Comparison of ENCODE assay signal across 1 cellular context in the genomic region with DNA sequence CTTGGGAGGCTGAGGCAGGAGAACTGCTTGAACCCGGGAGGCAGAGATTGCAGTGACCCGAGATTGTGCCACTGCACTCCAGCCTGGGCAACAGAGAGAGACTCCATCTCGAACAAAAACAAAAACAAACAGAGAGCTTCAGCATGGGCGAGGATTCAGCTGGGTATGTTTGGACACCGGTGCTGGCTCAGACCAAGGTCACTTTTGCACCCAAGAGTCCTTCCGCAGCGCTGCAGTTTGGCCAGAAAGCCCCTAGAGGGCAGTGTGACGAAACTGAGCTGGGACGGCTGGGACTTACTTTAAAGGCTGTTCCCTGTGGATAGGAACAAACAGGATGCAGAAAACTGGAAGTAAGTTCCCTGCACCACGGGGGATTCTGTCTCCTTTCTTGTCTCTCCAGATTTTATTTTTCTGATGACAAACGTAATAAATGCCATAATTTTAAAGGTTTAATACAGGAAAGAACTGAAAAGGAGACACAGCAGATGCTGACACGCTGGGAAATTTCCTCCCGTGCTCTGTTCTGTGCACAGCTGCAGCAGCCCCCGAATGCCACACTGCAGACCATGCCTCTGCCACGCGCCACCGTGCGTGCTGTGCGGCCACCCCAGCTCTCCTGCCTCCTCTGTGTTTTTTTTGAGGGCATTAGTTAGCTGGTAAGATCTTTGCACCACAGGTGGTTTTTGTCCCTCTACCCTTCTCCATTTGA.
TF ChIP-seq lines count a peak whose summit lies in the region.

No MANE protein-coding gene starts in this region.

TF ChIP-seq in HepG2, 621 proteins besides CTCF, POLR2A, EP300 and RAD21 (continued from another document and continues in another):
- TF ChIP-seq, protein P1, sequence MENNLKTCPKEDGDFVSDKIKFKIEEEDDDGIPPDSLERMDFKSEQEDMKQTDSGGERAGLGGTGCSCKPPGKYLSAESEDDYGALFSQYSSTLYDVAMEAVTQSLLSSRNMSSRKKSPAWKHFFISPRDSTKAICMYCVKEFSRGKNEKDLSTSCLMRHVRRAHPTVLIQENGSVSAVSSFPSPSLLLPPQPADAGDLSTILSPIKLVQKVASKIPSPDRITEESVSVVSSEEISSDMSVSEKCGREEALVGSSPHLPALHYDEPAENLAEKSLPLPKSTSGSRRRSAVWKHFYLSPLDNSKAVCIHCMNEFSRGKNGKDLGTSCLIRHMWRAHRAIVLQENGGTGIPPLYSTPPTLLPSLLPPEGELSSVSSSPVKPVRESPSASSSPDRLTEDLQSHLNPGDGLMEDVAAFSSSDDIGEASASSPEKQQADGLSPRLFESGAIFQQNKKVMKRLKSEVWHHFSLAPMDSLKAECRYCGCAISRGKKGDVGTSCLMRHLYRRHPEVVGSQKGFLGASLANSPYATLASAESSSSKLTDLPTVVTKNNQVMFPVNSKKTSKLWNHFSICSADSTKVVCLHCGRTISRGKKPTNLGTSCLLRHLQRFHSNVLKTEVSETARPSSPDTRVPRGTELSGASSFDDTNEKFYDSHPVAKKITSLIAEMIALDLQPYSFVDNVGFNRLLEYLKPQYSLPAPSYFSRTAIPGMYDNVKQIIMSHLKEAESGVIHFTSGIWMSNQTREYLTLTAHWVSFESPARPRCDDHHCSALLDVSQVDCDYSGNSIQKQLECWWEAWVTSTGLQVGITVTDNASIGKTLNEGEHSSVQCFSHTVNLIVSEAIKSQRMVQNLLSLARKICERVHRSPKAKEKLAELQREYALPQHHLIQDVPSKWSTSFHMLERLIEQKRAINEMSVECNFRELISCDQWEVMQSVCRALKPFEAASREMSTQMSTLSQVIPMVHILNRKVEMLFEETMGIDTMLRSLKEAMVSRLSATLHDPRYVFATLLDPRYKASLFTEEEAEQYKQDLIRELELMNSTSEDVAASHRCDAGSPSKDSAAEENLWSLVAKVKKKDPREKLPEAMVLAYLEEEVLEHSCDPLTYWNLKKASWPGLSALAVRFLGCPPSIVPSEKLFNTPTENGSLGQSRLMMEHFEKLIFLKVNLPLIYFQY (CRISPR knock-in tag; IDR thresholded peaks at IDR 0.05; ENCODE audit: borderline replicate concordance): peak; percentile 50; the same call in 1 of the 2 replicates
- TF ChIP-seq ZNF773 (CRISPR knock-in tag; IDR thresholded peaks at IDR 0.05; ENCODE audit: borderline replicate concordance) (no peak), SALL2 (CRISPR knock-in tag; IDR thresholded peaks at IDR 0.05) (0 out of 2 replicates have a peak, but pooled peaks have one; percentile 46), HMG20B (CRISPR knock-in tag; conservative IDR thresholded peaks at IDR 0.05) (no peak; the same call in 1 of the 2 replicates), NPAS2 (CRISPR knock-in tag; IDR thresholded peaks at IDR 0.05; ENCODE audit: borderline replicate concordance) (no peak), FOSL2 (CRISPR knock-in tag; IDR thresholded peaks at IDR 0.05) (peak; percentile 72), RAD51 (IDR thresholded peaks at IDR 0.05; ENCODE audit: borderline replicate concordance) (no peak), FOXJ3 (CRISPR knock-in tag; IDR thresholded peaks at IDR 0.05; ENCODE audit: borderline replicate concordance) (peak; percentile 70), ASH2L (IDR thresholded peaks at IDR 0.05; ENCODE audit: insufficient read length, low read depth, low read length) (no peak), MBD4 (IDR thresholded peaks at IDR 0.05; ENCODE audit: borderline replicate concordance, low read length) (no peak), ZNF34 (CRISPR knock-in tag; IDR thresholded peaks at IDR 0.05; ENCODE audit: borderline replicate concordance) (no peak), ZZZ3 (CRISPR knock-in tag; IDR thresholded peaks at IDR 0.05; ENCODE audit: borderline replicate concordance) (no peak), ZNF891 (CRISPR knock-in tag; IDR thresholded peaks at IDR 0.05) (0 out of 2 replicates have a peak, but pooled peaks have one; percentile 23), RFXAP (CRISPR knock-in tag; IDR thresholded peaks at IDR 0.05; ENCODE audit: borderline replicate concordance) (no peak), MIXL1 (CRISPR knock-in tag; IDR thresholded peaks at IDR 0.05) (no peak), KDM3A (CRISPR knock-in tag; IDR thresholded peaks at IDR 0.05; ENCODE audit: low read depth) (peak; percentile 38; the same call in 1 of the 2 replicates), ZNF234 (CRISPR knock-in tag; conservative IDR thresholded peaks at IDR 0.05) (no peak), DNMT1 (CRISPR knock-in tag; IDR thresholded peaks at IDR 0.05) (peak; percentile 42; the same call in 1 of the 2 replicates), HOXD1 (CRISPR knock-in tag; IDR thresholded peaks at IDR 0.05) (no peak), U2AF1 (optimal IDR thresholded peaks at IDR 0.05; ENCODE audit: low read depth, low read length) (no peak), ZNF329 (CRISPR knock-in tag; IDR thresholded peaks at IDR 0.05; ENCODE audit: low read depth) (no peak), HNRNPL (IDR thresholded peaks at IDR 0.05; ENCODE audit: low read depth, low read length) (0 out of 2 replicates have a peak, but pooled peaks have one; percentile 36), SSRP1 (CRISPR knock-in tag; IDR thresholded peaks at IDR 0.05) (0 out of 2 replicates have a peak, but pooled peaks have one; percentile 71), GFI1 (CRISPR knock-in tag; IDR thresholded peaks at IDR 0.05; ENCODE audit: borderline replicate concordance) (0 out of 2 replicates have a peak, but pooled peaks have one; percentile 72), SP2 (CRISPR knock-in tag; IDR thresholded peaks at IDR 0.05) (no peak), ZNF292 (CRISPR knock-in tag; IDR thresholded peaks at IDR 0.05; ENCODE audit: borderline replicate concordance, low read depth) (peak; percentile 40; the same call in 1 of the 2 replicates), KAT2B (IDR thresholded peaks at IDR 0.05; ENCODE audit: borderline replicate concordance, low read depth, low read length) (no peak), HDAC1 (CRISPR knock-in tag; IDR thresholded peaks at IDR 0.05) (peak; percentile 78), IKZF4 (CRISPR knock-in tag; IDR thresholded peaks at IDR 0.05; ENCODE audit: borderline replicate concordance, low read depth, not compliant biosample characterization) (no peak), SKI (IDR thresholded peaks at IDR 0.05; ENCODE audit: partially characterized antibody) (peak; percentile 21)
- TF ChIP-seq, protein P2, sequence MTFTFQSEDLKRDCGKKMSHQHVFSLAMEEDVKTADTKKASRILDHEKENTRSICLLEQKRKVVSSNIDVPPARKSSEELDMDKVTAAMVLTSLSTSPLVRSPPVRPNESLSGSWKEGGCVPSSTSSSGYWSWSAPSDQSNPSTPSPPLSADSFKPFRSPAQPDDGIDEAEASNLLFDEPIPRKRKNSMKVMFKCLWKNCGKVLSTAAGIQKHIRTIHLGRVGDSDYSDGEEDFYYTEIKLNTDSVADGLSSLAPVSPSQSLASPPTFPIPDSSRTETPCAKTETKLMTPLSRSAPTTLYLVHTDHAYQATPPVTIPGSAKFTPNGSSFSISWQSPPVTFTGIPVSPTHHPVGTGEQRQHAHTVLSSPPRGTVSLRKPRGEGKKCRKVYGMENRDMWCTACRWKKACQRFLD (CRISPR knock-in tag; IDR thresholded peaks at IDR 0.05; ENCODE audit: borderline replicate concordance): no peak
- TF ChIP-seq, protein P3, sequence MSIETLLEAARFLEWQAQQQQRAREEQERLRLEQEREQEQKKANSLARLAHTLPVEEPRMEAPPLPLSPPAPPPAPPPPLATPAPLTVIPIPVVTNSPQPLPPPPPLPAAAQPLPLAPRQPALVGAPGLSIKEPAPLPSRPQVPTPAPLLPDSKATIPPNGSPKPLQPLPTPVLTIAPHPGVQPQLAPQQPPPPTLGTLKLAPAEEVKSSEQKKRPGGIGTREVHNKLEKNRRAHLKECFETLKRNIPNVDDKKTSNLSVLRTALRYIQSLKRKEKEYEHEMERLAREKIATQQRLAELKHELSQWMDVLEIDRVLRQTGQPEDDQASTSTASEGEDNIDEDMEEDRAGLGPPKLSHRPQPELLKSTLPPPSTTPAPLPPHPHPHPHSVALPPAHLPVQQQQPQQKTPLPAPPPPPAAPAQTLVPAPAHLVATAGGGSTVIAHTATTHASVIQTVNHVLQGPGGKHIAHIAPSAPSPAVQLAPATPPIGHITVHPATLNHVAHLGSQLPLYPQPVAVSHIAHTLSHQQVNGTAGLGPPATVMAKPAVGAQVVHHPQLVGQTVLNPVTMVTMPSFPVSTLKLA (IDR thresholded peaks at IDR 0.05): peak; percentile 42; the same call in 1 of the 2 replicates
- TF ChIP-seq, protein P4, sequence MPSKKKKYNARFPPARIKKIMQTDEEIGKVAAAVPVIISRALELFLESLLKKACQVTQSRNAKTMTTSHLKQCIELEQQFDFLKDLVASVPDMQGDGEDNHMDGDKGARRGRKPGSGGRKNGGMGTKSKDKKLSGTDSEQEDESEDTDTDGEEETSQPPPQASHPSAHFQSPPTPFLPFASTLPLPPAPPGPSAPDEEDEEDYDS (CRISPR knock-in tag; IDR thresholded peaks at IDR 0.05): peak; percentile 32; the same call in 1 of the 2 replicates
- TF ChIP-seq, protein P5, sequence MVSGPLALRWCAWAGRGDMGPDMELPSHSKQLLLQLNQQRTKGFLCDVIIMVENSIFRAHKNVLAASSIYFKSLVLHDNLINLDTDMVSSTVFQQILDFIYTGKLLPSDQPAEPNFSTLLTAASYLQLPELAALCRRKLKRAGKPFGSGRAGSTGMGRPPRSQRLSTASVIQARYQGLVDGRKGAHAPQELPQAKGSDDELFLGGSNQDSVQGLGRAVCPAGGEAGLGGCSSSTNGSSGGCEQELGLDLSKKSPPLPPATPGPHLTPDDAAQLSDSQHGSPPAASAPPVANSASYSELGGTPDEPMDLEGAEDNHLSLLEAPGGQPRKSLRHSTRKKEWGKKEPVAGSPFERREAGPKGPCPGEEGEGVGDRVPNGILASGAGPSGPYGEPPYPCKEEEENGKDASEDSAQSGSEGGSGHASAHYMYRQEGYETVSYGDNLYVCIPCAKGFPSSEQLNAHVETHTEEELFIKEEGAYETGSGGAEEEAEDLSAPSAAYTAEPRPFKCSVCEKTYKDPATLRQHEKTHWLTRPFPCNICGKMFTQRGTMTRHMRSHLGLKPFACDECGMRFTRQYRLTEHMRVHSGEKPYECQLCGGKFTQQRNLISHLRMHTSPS (CRISPR knock-in tag; IDR thresholded peaks at IDR 0.05; ENCODE audit: low read depth): peak; percentile 60; the same call in 1 of the 2 replicates
- TF ChIP-seq, protein P6, sequence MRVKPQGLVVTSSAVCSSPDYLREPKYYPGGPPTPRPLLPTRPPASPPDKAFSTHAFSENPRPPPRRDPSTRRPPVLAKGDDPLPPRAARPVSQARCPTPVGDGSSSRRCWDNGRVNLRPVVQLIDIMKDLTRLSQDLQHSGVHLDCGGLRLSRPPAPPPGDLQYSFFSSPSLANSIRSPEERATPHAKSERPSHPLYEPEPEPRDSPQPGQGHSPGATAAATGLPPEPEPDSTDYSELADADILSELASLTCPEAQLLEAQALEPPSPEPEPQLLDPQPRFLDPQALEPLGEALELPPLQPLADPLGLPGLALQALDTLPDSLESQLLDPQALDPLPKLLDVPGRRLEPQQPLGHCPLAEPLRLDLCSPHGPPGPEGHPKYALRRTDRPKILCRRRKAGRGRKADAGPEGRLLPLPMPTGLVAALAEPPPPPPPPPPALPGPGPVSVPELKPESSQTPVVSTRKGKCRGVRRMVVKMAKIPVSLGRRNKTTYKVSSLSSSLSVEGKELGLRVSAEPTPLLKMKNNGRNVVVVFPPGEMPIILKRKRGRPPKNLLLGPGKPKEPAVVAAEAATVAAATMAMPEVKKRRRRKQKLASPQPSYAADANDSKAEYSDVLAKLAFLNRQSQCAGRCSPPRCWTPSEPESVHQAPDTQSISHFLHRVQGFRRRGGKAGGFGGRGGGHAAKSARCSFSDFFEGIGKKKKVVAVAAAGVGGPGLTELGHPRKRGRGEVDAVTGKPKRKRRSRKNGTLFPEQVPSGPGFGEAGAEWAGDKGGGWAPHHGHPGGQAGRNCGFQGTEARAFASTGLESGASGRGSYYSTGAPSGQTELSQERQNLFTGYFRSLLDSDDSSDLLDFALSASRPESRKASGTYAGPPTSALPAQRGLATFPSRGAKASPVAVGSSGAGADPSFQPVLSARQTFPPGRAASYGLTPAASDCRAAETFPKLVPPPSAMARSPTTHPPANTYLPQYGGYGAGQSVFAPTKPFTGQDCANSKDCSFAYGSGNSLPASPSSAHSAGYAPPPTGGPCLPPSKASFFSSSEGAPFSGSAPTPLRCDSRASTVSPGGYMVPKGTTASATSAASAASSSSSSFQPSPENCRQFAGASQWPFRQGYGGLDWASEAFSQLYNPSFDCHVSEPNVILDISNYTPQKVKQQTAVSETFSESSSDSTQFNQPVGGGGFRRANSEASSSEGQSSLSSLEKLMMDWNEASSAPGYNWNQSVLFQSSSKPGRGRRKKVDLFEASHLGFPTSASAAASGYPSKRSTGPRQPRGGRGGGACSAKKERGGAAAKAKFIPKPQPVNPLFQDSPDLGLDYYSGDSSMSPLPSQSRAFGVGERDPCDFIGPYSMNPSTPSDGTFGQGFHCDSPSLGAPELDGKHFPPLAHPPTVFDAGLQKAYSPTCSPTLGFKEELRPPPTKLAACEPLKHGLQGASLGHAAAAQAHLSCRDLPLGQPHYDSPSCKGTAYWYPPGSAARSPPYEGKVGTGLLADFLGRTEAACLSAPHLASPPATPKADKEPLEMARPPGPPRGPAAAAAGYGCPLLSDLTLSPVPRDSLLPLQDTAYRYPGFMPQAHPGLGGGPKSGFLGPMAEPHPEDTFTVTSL (CRISPR knock-in tag; IDR thresholded peaks at IDR 0.05; ENCODE audit: borderline replicate concordance): peak; percentile 39; the same call in 1 of the 2 replicates
- TF ChIP-seq, protein P7, sequence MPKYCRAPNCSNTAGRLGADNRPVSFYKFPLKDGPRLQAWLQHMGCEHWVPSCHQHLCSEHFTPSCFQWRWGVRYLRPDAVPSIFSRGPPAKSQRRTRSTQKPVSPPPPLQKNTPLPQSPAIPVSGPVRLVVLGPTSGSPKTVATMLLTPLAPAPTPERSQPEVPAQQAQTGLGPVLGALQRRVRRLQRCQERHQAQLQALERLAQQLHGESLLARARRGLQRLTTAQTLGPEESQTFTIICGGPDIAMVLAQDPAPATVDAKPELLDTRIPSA (CRISPR knock-in tag; IDR thresholded peaks at IDR 0.05; ENCODE audit: borderline replicate concordance): no peak
- TF ChIP-seq, protein P8, sequence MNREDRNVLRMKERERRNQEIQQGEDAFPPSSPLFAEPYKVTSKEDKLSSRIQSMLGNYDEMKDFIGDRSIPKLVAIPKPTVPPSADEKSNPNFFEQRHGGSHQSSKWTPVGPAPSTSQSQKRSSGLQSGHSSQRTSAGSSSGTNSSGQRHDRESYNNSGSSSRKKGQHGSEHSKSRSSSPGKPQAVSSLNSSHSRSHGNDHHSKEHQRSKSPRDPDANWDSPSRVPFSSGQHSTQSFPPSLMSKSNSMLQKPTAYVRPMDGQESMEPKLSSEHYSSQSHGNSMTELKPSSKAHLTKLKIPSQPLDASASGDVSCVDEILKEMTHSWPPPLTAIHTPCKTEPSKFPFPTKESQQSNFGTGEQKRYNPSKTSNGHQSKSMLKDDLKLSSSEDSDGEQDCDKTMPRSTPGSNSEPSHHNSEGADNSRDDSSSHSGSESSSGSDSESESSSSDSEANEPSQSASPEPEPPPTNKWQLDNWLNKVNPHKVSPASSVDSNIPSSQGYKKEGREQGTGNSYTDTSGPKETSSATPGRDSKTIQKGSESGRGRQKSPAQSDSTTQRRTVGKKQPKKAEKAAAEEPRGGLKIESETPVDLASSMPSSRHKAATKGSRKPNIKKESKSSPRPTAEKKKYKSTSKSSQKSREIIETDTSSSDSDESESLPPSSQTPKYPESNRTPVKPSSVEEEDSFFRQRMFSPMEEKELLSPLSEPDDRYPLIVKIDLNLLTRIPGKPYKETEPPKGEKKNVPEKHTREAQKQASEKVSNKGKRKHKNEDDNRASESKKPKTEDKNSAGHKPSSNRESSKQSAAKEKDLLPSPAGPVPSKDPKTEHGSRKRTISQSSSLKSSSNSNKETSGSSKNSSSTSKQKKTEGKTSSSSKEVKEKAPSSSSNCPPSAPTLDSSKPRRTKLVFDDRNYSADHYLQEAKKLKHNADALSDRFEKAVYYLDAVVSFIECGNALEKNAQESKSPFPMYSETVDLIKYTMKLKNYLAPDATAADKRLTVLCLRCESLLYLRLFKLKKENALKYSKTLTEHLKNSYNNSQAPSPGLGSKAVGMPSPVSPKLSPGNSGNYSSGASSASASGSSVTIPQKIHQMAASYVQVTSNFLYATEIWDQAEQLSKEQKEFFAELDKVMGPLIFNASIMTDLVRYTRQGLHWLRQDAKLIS (CRISPR knock-in tag; IDR thresholded peaks at IDR 0.05): no peak
